ENCODE assay signal across 8 cellular contexts in genomic region chr11:130181295-130182272, GRCh38. TPM values are rescaled to one million over a fixed set of nuclear protein-coding genes. Genes with fewer than 3 reads are reported as not detected.
A peak's percentile ranks its signal among the peaks of the same experiment; 100 is the strongest.
DNase-seq lines count a peak whose midpoint lies in the region; ATAC-seq and TF ChIP-seq lines count a peak whose summit lies in the region.

No MANE protein-coding gene starts in this region.

- no peak overlapping the region for H3K27ac Mint-ChIP-seq in activated CD4-positive, alpha-beta T cell treated with anti-CD3 and anti-CD28 coated beads, Interleukin-2, amount 10 ng/mL, durations not matched to agents 24 days and 14 days

- TF ChIP-seq CTCF in epithelial cell of esophagus (IDR thresholded peaks at IDR 0.05; ENCODE audit: insufficient read depth, low read depth, low read length, missing control alignments) (no peak), psoas muscle (IDR thresholded peaks at IDR 0.05) (no peak)

- ATAC-seq in HG02852 (IDR thresholded peaks at IDR 0.05; ENCODE audit: unreplicated experiment) (peak; percentile 55), psoas muscle (peak; percentile 58 to 89 (median 78)), HG03460 (IDR thresholded peaks at IDR 0.05; ENCODE audit: unreplicated experiment) (no peak)

- no peaks in the 10 kb centered on the region for H3K9me3 Mint-ChIP-seq in activated CD4-positive, alpha-beta T cell treated with anti-CD3 and anti-CD28 coated beads, Interleukin-2, amount 10 ng/mL, durations not matched to agents 24 days and 14 days

- DNase-seq in DMS53 (lab: John Stamatoyannopoulos, UW) (peak; percentile 98), NCI-H226 (peak; percentile 48), epithelial cell of esophagus (ENCODE audit: low read depth) (peak; percentile 91), psoas muscle (no peak), mesenteric fat pad (ENCODE audit: low spot score) (no peak)
- DNase-seq in activated CD4-positive, alpha-beta T cell treated with anti-CD3 and anti-CD28 coated beads, Interleukin-2, amount 10 ng/mL, durations not matched to agents 24 days and 14 days = no peak

- H3K36me3 ChIP-seq in psoas muscle (ENCODE audit: insufficient read depth in 1 of 2, low read depth in 1 of 2) = no peaks in the 10 kb centered on the region

- H3K36me3 Mint-ChIP-seq in activated CD4-positive, alpha-beta T cell treated with anti-CD3 and anti-CD28 coated beads, Interleukin-2, amount 10 ng/mL, durations not matched to agents 24 days and 14 days (ENCODE audit: low read depth) = no peaks in the 10 kb centered on the region

- peak overlapping the region; percentile 14 for H3K27ac ChIP-seq in psoas muscle

- H3K4me3 Mint-ChIP-seq in activated CD4-positive, alpha-beta T cell treated with anti-CD3 and anti-CD28 coated beads, Interleukin-2, amount 10 ng/mL, durations not matched to agents 24 days and 14 days = no peak overlapping the region

- H3K4me1 ChIP-seq in psoas muscle = peaks cover 15% of the 10 kb centered on the region

- WGBS in psoas muscle, 3 donors = 65 to 74% (median 67%) methylated on average over 11 of the region's 11 CpGs

- intact Hi-C loops in psoas muscle (cut with DNase I) = no loop called here
- intact Hi-C loops in activated CD4-positive, alpha-beta T cell treated with anti-CD3 and anti-CD28 coated beads, Interleukin-2, amount 10 ng/mL, durations not matched to agents 24 days and 14 days (cut with micrococcal nuclease) = no loop called here

- no peak overlapping the region for H3K4me3 ChIP-seq in epithelial cell of esophagus (ENCODE audit: low read length)
- no peak overlapping the region for H3K4me3 ChIP-seq in psoas muscle

- H3K27me3 ChIP-seq in psoas muscle (ENCODE audit: insufficient read depth in 3 of 3, low read length in 2 of 3) = peaks cover 0 to 4% (median 0%) of the 10 kb centered on the region in 3 donors

- H3K27me3 Mint-ChIP-seq in activated CD4-positive, alpha-beta T cell treated with anti-CD3 and anti-CD28 coated beads, Interleukin-2, amount 10 ng/mL, durations not matched to agents 24 days and 14 days = peaks cover 10% of the 10 kb centered on the region

- H3K4me1 Mint-ChIP-seq in activated CD4-positive, alpha-beta T cell treated with anti-CD3 and anti-CD28 coated beads, Interleukin-2, amount 10 ng/mL, durations not matched to agents 24 days and 14 days = no peaks in the 10 kb centered on the region

- no peaks in the 10 kb centered on the region for H3K9me3 ChIP-seq in psoas muscle

RNA-seq across cellular contexts. Expression of gene ST14, which starts 22.0 kb away (rescaled TPM):
- total RNA-seq in psoas muscle (under 1 TPM; 0.51 to 0.77 (median 0.55) TPM), mesenteric fat pad (13.3 TPM)
- polyA plus RNA-seq in psoas muscle = under 1 TPM; 0.22 to 0.44 (median 0.25) TPM
- 0.14 TPM in 1 of 2 replicates, not detected in the other for total RNA-seq in activated CD4-positive, alpha-beta T cell treated with anti-CD3 and anti-CD28 coated beads, Interleukin-2, amount 10 ng/mL, durations not matched to agents 24 days and 14 days

Comparison
In these comparisons a context has a peak if more than half of its experiments do, and no peak if none do; other contexts are left out.
1. DNase-seq: peak in DMS53 (single experiment), NCI-H226 (single experiment) and epithelial cell of esophagus (single experiment); none in psoas muscle (0 of 2), mesenteric fat pad (single experiment) and activated CD4-positive, alpha-beta T cell treated with anti-CD3 and anti-CD28 coated beads, Interleukin-2, amount 10 ng/mL, durations not matched to agents 24 days and 14 days (single experiment).